Comparison of ENCODE assay signal across 8 cellular contexts in the genomic region with DNA sequence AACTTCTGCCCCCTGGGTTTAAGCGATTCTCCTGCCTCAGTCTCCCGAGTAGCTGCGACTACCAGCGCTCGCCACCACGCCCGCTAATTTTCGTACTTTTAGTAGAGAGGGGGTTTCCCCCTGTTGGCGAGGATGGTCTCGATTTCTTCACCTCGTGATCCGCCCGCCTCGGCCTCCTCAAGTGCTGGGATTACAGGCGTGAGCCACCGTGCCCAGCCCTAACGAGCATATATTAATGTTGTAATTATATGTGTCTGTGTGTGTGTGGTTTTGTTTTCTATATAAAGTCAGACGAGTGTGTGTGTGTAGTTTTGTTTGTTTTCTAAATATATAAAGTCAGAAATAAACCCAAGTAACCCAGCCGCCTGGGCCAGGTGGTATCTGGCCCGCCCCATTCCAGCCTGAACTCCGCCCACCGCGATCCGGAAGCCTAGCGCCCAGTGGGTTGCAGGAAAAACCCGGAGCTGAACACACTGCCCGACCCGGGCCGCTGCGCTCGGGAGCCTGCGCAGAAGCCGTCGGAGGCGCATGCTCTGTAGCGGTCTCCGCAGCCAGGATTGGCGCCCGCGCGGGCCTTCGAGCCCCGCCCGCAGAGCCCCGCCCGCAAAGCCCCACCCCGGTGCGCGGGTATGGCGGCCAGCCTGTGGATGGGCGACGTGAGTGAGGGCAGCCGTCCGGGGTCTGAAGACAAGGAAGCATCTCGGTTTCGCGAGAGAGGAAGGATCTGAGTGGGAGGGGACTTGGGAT. TPM values are rescaled to one million over a fixed set of nuclear protein-coding genes. Genes with fewer than 3 reads are reported as not detected.
DNase-seq lines count a peak whose midpoint lies in the region; ATAC-seq, FAIRE-seq and TF ChIP-seq lines count a peak whose summit lies in the region.

A gene (plus strand): TSS at position 604 of the 747 bp plus-strand sequence. CDS start 26 bp downstream, at position 630.

- H3K27ac Mint-ChIP-seq in CD4-positive, CD25-positive, alpha-beta regulatory T cell, result peak within 1 kb of the TSS; percentile 96 to 99 (median 98)

- CTCF ChIA-PET in HepG2 (lab: Yijun Ruan, JAX; ENCODE audit: low intra/inter-chr PET ratio, low total read pairs), result no interaction called here

- H3K9me3 Mint-ChIP-seq in CD4-positive, CD25-positive, alpha-beta regulatory T cell, result no peaks in the 10 kb centered on the region

- peak within 1 kb of the TSS; percentile 91 for H3K4me3 ChIP-seq in CD4-positive, CD25-positive, alpha-beta regulatory T cell (ENCODE audit: low read depth, low read length)
- H3K4me3 ChIP-seq in HepG2 (replicated peaks in 1 of 3; ENCODE audit: insufficient read depth in 1 of 3, low read depth in 2 of 3, low read length in 3 of 3), result peak within 1 kb of the TSS; percentile 67 to 92 (median 84)

- H3K27ac ChIP-seq in CD4-positive, CD25-positive, alpha-beta regulatory T cell (ENCODE audit: insufficient read depth, low read length, poor library complexity, severe bottlenecking), result peak within 1 kb of the TSS; percentile 79
- H3K27ac ChIP-seq in HepG2 (ENCODE audit: extremely low read length, insufficient read depth, low read length), result peak within 1 kb of the TSS; percentile 58

- peak; percentile 94 to 98 for ATAC-seq in CD4-positive, CD25-positive, alpha-beta regulatory T cell (ENCODE audit: low read depth in 2 of 2)
- peak; percentile 87 for ATAC-seq in GM19438 (IDR thresholded peaks at IDR 0.05; ENCODE audit: low read depth, unreplicated experiment)
- peak; percentile 87 for ATAC-seq in HG03571 (IDR thresholded peaks at IDR 0.05; ENCODE audit: unreplicated experiment)
- peak; percentile 94 for ATAC-seq in HepG2

- H4K20me1 ChIP-seq in HepG2 (ENCODE audit: insufficient read depth, low read length), result no peaks in the 10 kb centered on the region

- TF ChIP-seq CTCF in HepG2 (CRISPR knock-in tag; IDR thresholded peaks at IDR 0.05), result no peak; the same call in 1 of the 2 replicates

- peak in 1 of 2 experiments; percentile 56; a peak in 2 of 4 replicates for TF ChIP-seq EP300 in HepG2 (IDR thresholded peaks at IDR 0.05; ENCODE audit: low read depth in 2 of 2, low read length in 2 of 2)
- no peak for TF ChIP-seq EP300 in HepG2 (CRISPR knock-in tag; IDR thresholded peaks at IDR 0.05; ENCODE audit: borderline replicate concordance)

- H3K79me2 ChIP-seq in HepG2 (ENCODE audit: insufficient read depth, low read length), result peaks cover 9% of the 10 kb centered on the region

- TF ChIP-seq RAD21 in HepG2 (CRISPR knock-in tag; IDR thresholded peaks at IDR 0.05), result peak; percentile 23; the same call in 1 of the 2 replicates

- peaks cover 4 to 34% (median 18%) of the 10 kb centered on the region in 4 donors for H3K4me1 Mint-ChIP-seq in CD4-positive, CD25-positive, alpha-beta regulatory T cell

- POLR2A ChIA-PET in HepG2 (lab: Yijun Ruan, JAX), result interaction anchor here (0.6 to 3.2 kb wide), 13 partner anchors 11 to 186 kb away, joined by 3 to 57 read pairs (median 4); a partner anchor contains a TSS

- H3K4me1 ChIP-seq in CD4-positive, CD25-positive, alpha-beta regulatory T cell (ENCODE audit: control insufficient read depth, insufficient read depth, low read length, poor library complexity, severe bottlenecking), result peaks cover 12% of the 10 kb centered on the region
- H3K4me1 ChIP-seq in HepG2 (ENCODE audit: insufficient read depth, low read length), result peaks cover 26% of the 10 kb centered on the region

- peak within 1 kb of the TSS; percentile 95 to 99 (median 97) for H3K4me3 Mint-ChIP-seq in CD4-positive, CD25-positive, alpha-beta regulatory T cell

- H3K27me3 Mint-ChIP-seq in CD4-positive, CD25-positive, alpha-beta regulatory T cell, result no peaks in the 10 kb centered on the region

- BruUV-seq in HepG2 (replicated peaks; lab: Mats Ljungman, UMichigan), result TSS peak; percentile 68

- peak; percentile 94 to 98 (median 98) for DNase-seq in CD4-positive, CD25-positive, alpha-beta regulatory T cell
- DNase-seq in NCI-H82 (lab: John Stamatoyannopoulos, UW) (peak; percentile 99), dermis microvascular lymphatic vessel endothelial cell (ENCODE audit: low read depth in 2 of 2) (peak; percentile 92 to 97), HepG2 (ENCODE audit: low spot score) (peak; percentile 90)
- peak; percentile 98 for DNase-seq in activated CD4-positive, alpha-beta T cell treated with anti-CD3 and anti-CD28 coated beads, Interleukin-2, amount 50 U/mL, for 48 hours
- DNase-seq in stimulated activated CD4-positive, alpha-beta T cell treated with anti-CD3 and anti-CD28 coated beads, Interleukin-2, amount 100 ng/mL, for 48 hours, result peak; percentile 97 to 98

- no peaks in the 10 kb centered on the region for H3K9me3 ChIP-seq in CD4-positive, CD25-positive, alpha-beta regulatory T cell (ENCODE audit: control insufficient read depth in 2 of 2, low read length in 2 of 2)
- H3K9me3 ChIP-seq in HepG2 (ENCODE audit: low read length), result no peaks in the 10 kb centered on the region

- peaks cover 9% of the 10 kb centered on the region for H3K36me3 ChIP-seq in CD4-positive, CD25-positive, alpha-beta regulatory T cell (ENCODE audit: control insufficient read depth, insufficient read depth, low read length)
- no peaks in the 10 kb centered on the region; a peak in 1 of 5 replicates for H3K36me3 ChIP-seq in HepG2 (replicated peaks in 1 of 2; ENCODE audit: control insufficient read depth in 1 of 2, insufficient read depth in 2 of 2, low read length in 2 of 2)

- peak within 1 kb of the TSS; percentile 24 for H2AFZ ChIP-seq in HepG2 (ENCODE audit: low read length)

- 8% methylated on average over 51 of the region's 57 CpGs for WGBS in HepG2 (ENCODE audit: low lambda C conversion rate)

- no peaks in the 10 kb centered on the region for H3K27me3 ChIP-seq in CD4-positive, CD25-positive, alpha-beta regulatory T cell (ENCODE audit: control insufficient read depth, insufficient read depth, low read length)
- no peaks in the 10 kb centered on the region; a peak in 1 of 5 replicates for H3K27me3 ChIP-seq in HepG2 (ENCODE audit: control insufficient read depth in 1 of 2, insufficient read depth in 2 of 2, low read length in 2 of 2)

- peak; percentile 48 to 81 for TF ChIP-seq POLR2A in HepG2 (IDR thresholded peaks at IDR 0.05; ENCODE audit: insufficient read depth in 1 of 2, low read depth in 2 of 2, low read length in 2 of 2)

- peaks cover 4% of the 10 kb centered on the region for H3K36me3 Mint-ChIP-seq in CD4-positive, CD25-positive, alpha-beta regulatory T cell

- FAIRE-seq in HepG2 (lab: Jason Lieb, UNC), result peak; percentile 36

- in situ Hi-C loops in HepG2 (cut with HindIII; ENCODE audit: extremely low pct_ligation_motif_present, low pct_unique_long_range_greater_than_20kb), result no loop called here

- peak within 1 kb of the TSS; percentile 76 for H3K9ac ChIP-seq in HepG2 (ENCODE audit: insufficient read depth, low read depth, low read length)

- H3K4me2 ChIP-seq in HepG2 (ENCODE audit: low read depth, low read length), result peak within 1 kb of the TSS; percentile 88

- intact Hi-C loops in HepG2 (cut with micrococcal nuclease; ENCODE audit: unreplicated experiment), result loop anchor here (2.0 kb wide), 2 partner anchors 28 to 40 kb away; no protein-coding TSS in a partner anchor

TF ChIP-seq in HepG2, 621 proteins besides CTCF, POLR2A, EP300 and RAD21 (continues in another document):
- TF ChIP-seq ZNF326 (CRISPR knock-in tag; IDR thresholded peaks at IDR 0.05; ENCODE audit: borderline replicate concordance) (no peak), ZNF207 (IDR thresholded peaks at IDR 0.05; ENCODE audit: borderline replicate concordance) (no peak)
- TF ChIP-seq, protein P1, sequence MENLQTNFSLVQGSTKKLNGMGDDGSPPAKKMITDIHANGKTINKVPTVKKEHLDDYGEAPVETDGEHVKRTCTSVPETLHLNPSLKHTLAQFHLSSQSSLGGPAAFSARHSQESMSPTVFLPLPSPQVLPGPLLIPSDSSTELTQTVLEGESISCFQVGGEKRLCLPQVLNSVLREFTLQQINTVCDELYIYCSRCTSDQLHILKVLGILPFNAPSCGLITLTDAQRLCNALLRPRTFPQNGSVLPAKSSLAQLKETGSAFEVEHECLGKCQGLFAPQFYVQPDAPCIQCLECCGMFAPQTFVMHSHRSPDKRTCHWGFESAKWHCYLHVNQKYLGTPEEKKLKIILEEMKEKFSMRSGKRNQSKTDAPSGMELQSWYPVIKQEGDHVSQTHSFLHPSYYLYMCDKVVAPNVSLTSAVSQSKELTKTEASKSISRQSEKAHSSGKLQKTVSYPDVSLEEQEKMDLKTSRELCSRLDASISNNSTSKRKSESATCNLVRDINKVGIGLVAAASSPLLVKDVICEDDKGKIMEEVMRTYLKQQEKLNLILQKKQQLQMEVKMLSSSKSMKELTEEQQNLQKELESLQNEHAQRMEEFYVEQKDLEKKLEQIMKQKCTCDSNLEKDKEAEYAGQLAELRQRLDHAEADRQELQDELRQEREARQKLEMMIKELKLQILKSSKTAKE (CRISPR knock-in tag; IDR thresholded peaks at IDR 0.05; ENCODE audit: borderline replicate concordance), result no peak

RNA-seq across cellular contexts. Expression of the gene that starts here (rescaled TPM):
- 29.8 TPM for total RNA-seq in CD4-positive, CD25-positive, alpha-beta regulatory T cell
- 10 to 100 TPM; 28.9 to 48.2 (median 39.4) TPM for polyA plus RNA-seq in CD4-positive, CD25-positive, alpha-beta regulatory T cell
- 18.8 and 20.7 TPM in 2 replicates for total RNA-seq in dermis microvascular lymphatic vessel endothelial cell
- total RNA-seq in HepG2 (2016; rRNA removed; fragmentation: Illumina TruSeq; extraction: Trizol), result 28.3 and 29.0 TPM in 2 replicates
- 6.3 and 7.3 TPM in 2 replicates for total RNA-seq in HepG2 (2016; cell fraction: cytosol; rRNA removed; fragmentation: Illumina TruSeq; extraction: Trizol; ENCODE audit: low read depth)
- total RNA-seq in HepG2 (2016; cell fraction: insoluble cytoplasmic fraction; rRNA removed; fragmentation: Illumina TruSeq; extraction: Trizol), result 25.1 and 26.9 TPM in 2 replicates
- total RNA-seq in HepG2 (2016; cell fraction: membrane; rRNA removed; fragmentation: Illumina TruSeq; extraction: Trizol), result 9.7 and 10.6 TPM in 2 replicates
- total RNA-seq in HepG2 (2016; cell fraction: nucleus; rRNA removed; fragmentation: Illumina TruSeq; extraction: Trizol), result 16.7 and 17.0 TPM in 2 replicates
- polyA plus RNA-seq in HepG2 (2011; rRNA removed), result 40.5 and 42.9 TPM in 2 replicates
- polyA plus RNA-seq in HepG2 (2011; cell fraction: cytosol; rRNA removed), result 21.1 and 22.7 TPM in 2 replicates
- polyA plus RNA-seq in HepG2 (2011; cell fraction: nucleus; rRNA removed), result 49.6 and 57.0 TPM in 2 replicates
- 19.2 and 20.5 TPM in 2 replicates for polyA plus RNA-seq in HepG2 (2012)
- polyA plus RNA-seq in HepG2 (2016; cell fraction: cytosol; fragmentation: Illumina TruSeq; extraction: Trizol; ENCODE audit: low read depth), result 7.3 and 8.6 TPM in 2 replicates
- polyA plus RNA-seq in HepG2 (2016; cell fraction: insoluble cytoplasmic fraction; fragmentation: Illumina TruSeq; extraction: Trizol; ENCODE audit: low read depth), result 29.9 and 35.0 TPM in 2 replicates
- 9.6 and 11.2 TPM in 2 replicates for polyA plus RNA-seq in HepG2 (2016; cell fraction: membrane; fragmentation: Illumina TruSeq; extraction: Trizol; ENCODE audit: low read depth)
- 32.0 and 34.2 TPM in 2 replicates for polyA plus RNA-seq in HepG2 (2016; cell fraction: nucleus; fragmentation: Illumina TruSeq; extraction: Trizol; ENCODE audit: insufficient read depth, low read depth)
- 7.9 and 23.4 TPM in 2 replicates for polyA minus RNA-seq in HepG2 (2011; rRNA and poly(A)+ RNA removed; ENCODE audit: low replicate concordance)
- 4.7 and 6.0 TPM in 2 replicates for polyA minus RNA-seq in HepG2 (2011; cell fraction: cytosol; rRNA and poly(A)+ RNA removed)
- 25.8 and 37.4 TPM in 2 replicates for polyA minus RNA-seq in HepG2 (2011; cell fraction: nucleus; rRNA and poly(A)+ RNA removed)

Comparison
In these comparisons a context has a peak if more than half of its experiments do, and no peak if none do; other contexts are left out.
1. Peak in every context shown above with its lines: DNase-seq, ATAC-seq, H3K4me3 ChIP-seq and H3K27ac ChIP-seq.